1 cellular context compared by ENCODE assay signal in the genomic region with DNA sequence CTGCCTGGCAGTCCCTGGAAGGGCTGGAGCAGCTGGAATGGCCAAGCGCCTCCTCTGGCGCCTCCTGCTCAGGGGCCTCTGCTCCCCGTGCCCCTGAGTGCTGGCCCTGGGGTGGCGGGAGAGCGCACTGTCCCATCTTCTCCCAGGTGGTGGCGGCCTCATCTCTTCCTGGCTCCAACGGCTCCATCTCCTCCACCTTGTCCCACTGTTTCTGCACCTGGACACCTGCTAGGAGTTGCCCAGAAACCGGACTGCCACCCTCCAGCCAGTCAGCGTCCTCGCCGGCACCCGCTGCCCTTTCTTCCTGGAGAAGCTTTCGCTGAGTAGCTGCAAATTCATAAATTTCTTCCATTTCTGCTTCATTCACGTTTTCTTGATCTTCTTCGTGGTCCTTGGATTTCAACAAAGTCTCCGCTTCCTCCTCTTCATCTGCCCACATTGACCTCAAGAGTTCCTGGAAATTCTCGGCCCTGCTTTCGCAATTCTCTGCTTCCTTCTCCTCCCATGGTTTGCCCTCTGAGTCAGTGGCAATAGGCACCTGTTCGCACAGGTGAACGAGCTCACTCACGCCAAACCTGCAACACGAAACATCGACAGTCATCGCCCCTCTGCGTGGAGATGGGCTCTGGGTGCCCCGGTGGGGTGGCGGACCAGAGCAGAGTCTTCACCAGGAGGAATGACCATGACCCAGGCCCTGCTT.
TF ChIP-seq lines count a peak whose summit lies in the region.

No MANE protein-coding gene starts in this region.

TF ChIP-seq in IMR-90, 13 proteins besides CTCF, POLR2A, EP300 and RAD21:
- TF ChIP-seq, protein P1, sequence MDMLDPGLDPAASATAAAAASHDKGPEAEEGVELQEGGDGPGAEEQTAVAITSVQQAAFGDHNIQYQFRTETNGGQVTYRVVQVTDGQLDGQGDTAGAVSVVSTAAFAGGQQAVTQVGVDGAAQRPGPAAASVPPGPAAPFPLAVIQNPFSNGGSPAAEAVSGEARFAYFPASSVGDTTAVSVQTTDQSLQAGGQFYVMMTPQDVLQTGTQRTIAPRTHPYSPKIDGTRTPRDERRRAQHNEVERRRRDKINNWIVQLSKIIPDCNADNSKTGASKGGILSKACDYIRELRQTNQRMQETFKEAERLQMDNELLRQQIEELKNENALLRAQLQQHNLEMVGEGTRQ (IDR thresholded peaks at IDR 0.05; ENCODE audit: low read depth, low read length) = no peak
- 0 out of 2 replicates have a peak, but pooled peaks have one; percentile 5 for TF ChIP-seq CEBPB (IDR thresholded peaks at IDR 0.05; ENCODE audit: low read depth, low read length)
